ENCODE assay signal across 13 cellular contexts in genomic region chrX:46876901-46877300, GRCh38.
"Had no signal": no experiment of that assay in that cellular context is flagged by ENCODE, and none has a peak within 500 bp of the region (broad histone marks: within the 10 kb centered on the region; RNA-seq: fewer than 3 reads in every experiment).

No MANE protein-coding gene starts in this region.

- DNase-seq: colonic mucosa; dermis blood vessel endothelial cell; esophagus squamous epithelium; gastrocnemius medialis; heart right ventricle; hypothalamus; islet precursor cell; mammary epithelial cell; mucosa of descending colon; naive thymus-derived CD8-positive, alpha-beta T cell; stimulated activated CD4-positive, alpha-beta T cell treated with anti-CD3 and anti-CD28 coated beads, Interleukin-2, amount 100 ng/mL, for 48 hours; stimulated activated naive CD4-positive, alpha-beta T cell treated with Interleukin-2 at 50 U/mL for 16 hours; thyroid gland had no signal
